8 cellular contexts compared by ENCODE assay signal in genomic region chr22:29827651-29828050, GRCh38. TPM values are rescaled to one million over a fixed set of nuclear protein-coding genes. Genes with fewer than 3 reads are reported as not detected.
DNase-seq lines count a peak whose midpoint lies in the region; ATAC-seq and TF ChIP-seq lines count a peak whose summit lies in the region.
"Not testable (repeated sequence)": the region's sequence is repeated elsewhere in the genome, so short reads cannot be mapped to it uniquely, and the experiment has no call there.

No MANE protein-coding gene starts in this region.

- not testable (repeated sequence) for ATAC-seq in activated CD4-positive, alpha-beta T cell treated with anti-CD3 and anti-CD28 coated beads for 36 hours; stimulated activated effector memory CD8-positive, alpha-beta T cell treated with anti-CD3 and anti-CD28 coated beads, Interleukin-12 subunit alpha, Interleukin-12 subunit beta, amount 100 ng/mL, for 72 hours

- peaks cover 2 to 14% (median 8%) of the 10 kb centered on the region in 4 donors for H3K4me1 Mint-ChIP-seq in CD4-positive, alpha-beta memory T cell
- not testable (repeated sequence) for H3K4me1 Mint-ChIP-seq in activated CD4-positive, alpha-beta T cell treated with anti-CD3 and anti-CD28 coated beads for 36 hours; mesothelial cell of epicardium; stimulated activated effector memory CD8-positive, alpha-beta T cell treated with anti-CD3 and anti-CD28 coated beads, Interleukin-12 subunit alpha, Interleukin-12 subunit beta, amount 100 ng/mL, for 72 hours

- peaks cover 32% of the 10 kb centered on the region for H3K36me3 ChIP-seq in CD4-positive, alpha-beta memory T cell (ENCODE audit: insufficient read depth, low read length)
- peaks cover 34% of the 10 kb centered on the region for H3K36me3 ChIP-seq in brain microvascular endothelial cell (replicated peaks)

- not testable (repeated sequence) for H3K27me3 Mint-ChIP-seq in CD4-positive, alpha-beta memory T cell; activated CD4-positive, alpha-beta T cell treated with anti-CD3 and anti-CD28 coated beads for 36 hours; mesothelial cell of epicardium (ENCODE audit: low read depth)

- H3K4me3 Mint-ChIP-seq in CD4-positive, alpha-beta memory T cell = peak overlapping the region in 1 of 8 donors; percentile 27
- H3K4me3 Mint-ChIP-seq in activated CD4-positive, alpha-beta T cell treated with anti-CD3 and anti-CD28 coated beads for 36 hours; mesothelial cell of epicardium; stimulated activated effector memory CD8-positive, alpha-beta T cell treated with anti-CD3 and anti-CD28 coated beads, Interleukin-12 subunit alpha, Interleukin-12 subunit beta, amount 100 ng/mL, for 72 hours: not testable (repeated sequence)

- TF ChIP-seq CTCF in brain microvascular endothelial cell (IDR thresholded peaks at IDR 0.05; ENCODE audit: low read depth, low read length, missing control alignments); mesothelial cell of epicardium (IDR thresholded peaks at IDR 0.05; ENCODE audit: unreplicated experiment): not testable (repeated sequence)

- intact Hi-C loops in CD4-positive, alpha-beta memory T cell (cut with micrococcal nuclease); activated CD4-positive, alpha-beta T cell treated with anti-CD3 and anti-CD28 coated beads for 36 hours (cut with DNase I, micrococcal nuclease): not testable (repeated sequence)

- POLR2A ChIA-PET in CD4-positive, alpha-beta memory T cell (lab: Charles Lee; ENCODE audit: partially characterized antibody) = interaction anchor here (0.6 kb wide), 1 partner anchor 223 kb away, joined by 4 read pairs; no protein-coding TSS in a partner anchor
- POLR2A ChIA-PET in activated CD4-positive, alpha-beta T cell treated with anti-CD3 and anti-CD28 coated beads for 36 hours (lab: Charles Lee) = not testable (repeated sequence)

- H3K36me3 Mint-ChIP-seq in CD4-positive, alpha-beta memory T cell = peaks cover 55 to 59% of the 10 kb centered on the region in 2 donors
- peaks cover 49% of the 10 kb centered on the region for H3K36me3 Mint-ChIP-seq in activated CD4-positive, alpha-beta T cell treated with anti-CD3 and anti-CD28 coated beads for 36 hours (ENCODE audit: low read depth)
- peaks cover 36% of the 10 kb centered on the region for H3K36me3 Mint-ChIP-seq in mesothelial cell of epicardium
- H3K36me3 Mint-ChIP-seq in stimulated activated effector memory CD8-positive, alpha-beta T cell treated with anti-CD3 and anti-CD28 coated beads, Interleukin-12 subunit alpha, Interleukin-12 subunit beta, amount 100 ng/mL, for 72 hours = peaks cover 89% of the 10 kb centered on the region

- H3K27ac ChIP-seq in CD4-positive, alpha-beta memory T cell (ENCODE audit: low read depth, low read length); brain microvascular endothelial cell; epithelial cell of prostate: not testable (repeated sequence)

- CTCF ChIA-PET in CD4-positive, alpha-beta memory T cell (lab: Charles Lee; ENCODE audit: partially characterized antibody) = not testable (repeated sequence)
- CTCF ChIA-PET in activated CD4-positive, alpha-beta T cell treated with anti-CD3 and anti-CD28 coated beads for 36 hours (lab: Charles Lee) = interaction anchor here (1.2 kb wide), 1 partner anchor 10 kb away, joined by 6 read pairs; no protein-coding TSS in a partner anchor

- H3K4me1 ChIP-seq in CD4-positive, alpha-beta memory T cell (ENCODE audit: insufficient read depth, low read length) = not testable (repeated sequence)

- H3K4me3 ChIP-seq in CD4-positive, alpha-beta memory T cell (ENCODE audit: low read length in 2 of 2); brain microvascular endothelial cell (ENCODE audit: low read depth, low read length): not testable (repeated sequence)

- not testable (repeated sequence) for DNase-seq in CD4-positive, alpha-beta memory T cell; activated CD4-positive, alpha-beta T cell treated with anti-CD3 and anti-CD28 coated beads for 36 hours; mesothelial cell of epicardium (ENCODE audit: low spot score in 2 of 2, unreplicated experiment in 2 of 2); stimulated activated effector memory CD8-positive, alpha-beta T cell treated with anti-CD3 and anti-CD28 coated beads, Interleukin-12 subunit alpha, Interleukin-12 subunit beta, amount 100 ng/mL, for 72 hours (ENCODE audit: low spot score in 2 of 2)
- DNase-seq in HK-2 (ENCODE audit: unreplicated experiment) (peak; percentile 53), brain microvascular endothelial cell (peak; percentile 69), epithelial cell of prostate (ENCODE audit: low read depth, low spot score) (peak; percentile 48), glomerular endothelial cell (ENCODE audit: extremely low read depth, low read depth, low spot score) (peak; percentile 48)

- not testable (repeated sequence) for H3K9me3 ChIP-seq in CD4-positive, alpha-beta memory T cell (ENCODE audit: control insufficient read depth in 1 of 2, low read length in 2 of 2)

- not testable (repeated sequence) for H3K27me3 ChIP-seq in CD4-positive, alpha-beta memory T cell (ENCODE audit: insufficient read depth, low read length); brain microvascular endothelial cell (replicated peaks)

- in situ Hi-C loops in brain microvascular endothelial cell (cut with HindIII; ENCODE audit: low pct_ligation_motif_present, low sequenced_read_pairs) = not testable (repeated sequence)

- H3K27ac Mint-ChIP-seq in CD4-positive, alpha-beta memory T cell = peak overlapping the region in 4 of 7 donors; percentile 58 to 72 (median 70)
- peak overlapping the region; percentile 17 for H3K27ac Mint-ChIP-seq in activated CD4-positive, alpha-beta T cell treated with anti-CD3 and anti-CD28 coated beads for 36 hours
- peak overlapping the region; percentile 48 for H3K27ac Mint-ChIP-seq in mesothelial cell of epicardium
- peak overlapping the region; percentile 79 for H3K27ac Mint-ChIP-seq in stimulated activated effector memory CD8-positive, alpha-beta T cell treated with anti-CD3 and anti-CD28 coated beads, Interleukin-12 subunit alpha, Interleukin-12 subunit beta, amount 100 ng/mL, for 72 hours

- H3K9me3 Mint-ChIP-seq in CD4-positive, alpha-beta memory T cell; activated CD4-positive, alpha-beta T cell treated with anti-CD3 and anti-CD28 coated beads for 36 hours (ENCODE audit: low read depth); mesothelial cell of epicardium; stimulated activated effector memory CD8-positive, alpha-beta T cell treated with anti-CD3 and anti-CD28 coated beads, Interleukin-12 subunit alpha, Interleukin-12 subunit beta, amount 100 ng/mL, for 72 hours: not testable (repeated sequence)

RNA-seq across cellular contexts. Expression of gene ASCC2, which starts 10.4 kb away (rescaled TPM):
- 10 to 100 TPM; 82.3 to 88.7 TPM for total RNA-seq in CD4-positive, alpha-beta memory T cell
- 10 to 100 TPM; 21.4 to 67.8 TPM for polyA plus RNA-seq in CD4-positive, alpha-beta memory T cell
- 10 to 100 TPM; 56.0 to 69.9 TPM for total RNA-seq in activated CD4-positive, alpha-beta T cell treated with anti-CD3 and anti-CD28 coated beads for 36 hours
- 40.3 and 57.2 TPM in 2 replicates for total RNA-seq in glomerular endothelial cell
- 53.4 to 58.2 TPM (median 57.1 TPM) in 3 replicates for total RNA-seq in mesothelial cell of epicardium

RNA-seq across cellular contexts. Expression of gene MTMR3, which starts 55.3 kb away (rescaled TPM):
- 10 to 100 TPM; 65.3 to 68.6 TPM for total RNA-seq in CD4-positive, alpha-beta memory T cell
- 10 to 100 TPM; 11.0 to 21.3 TPM for polyA plus RNA-seq in CD4-positive, alpha-beta memory T cell
- total RNA-seq in activated CD4-positive, alpha-beta T cell treated with anti-CD3 and anti-CD28 coated beads for 36 hours = 10 to 100 TPM; 19.2 to 22.8 TPM
- total RNA-seq in glomerular endothelial cell (22.2 and 25.5 TPM in 2 replicates), mesothelial cell of epicardium (54.4 to 58.8 TPM (median 58.7 TPM) in 3 replicates)

Comparison
In these comparisons a context has a peak if more than half of its experiments do, and no peak if none do; other contexts are left out.
1. H3K27ac Mint-ChIP-seq: peak in every context shown above with its lines; median percentile 79 in stimulated activated effector memory CD8-positive, alpha-beta T cell treated with anti-CD3 and anti-CD28 coated beads, Interleukin-12 subunit alpha, Interleukin-12 subunit beta, amount 100 ng/mL, for 72 hours; 70 in CD4-positive, alpha-beta memory T cell; 48 in mesothelial cell of epicardium; 17 in activated CD4-positive, alpha-beta T cell treated with anti-CD3 and anti-CD28 coated beads for 36 hours.